16 cellular contexts compared by ENCODE assay signal in the genomic region with DNA sequence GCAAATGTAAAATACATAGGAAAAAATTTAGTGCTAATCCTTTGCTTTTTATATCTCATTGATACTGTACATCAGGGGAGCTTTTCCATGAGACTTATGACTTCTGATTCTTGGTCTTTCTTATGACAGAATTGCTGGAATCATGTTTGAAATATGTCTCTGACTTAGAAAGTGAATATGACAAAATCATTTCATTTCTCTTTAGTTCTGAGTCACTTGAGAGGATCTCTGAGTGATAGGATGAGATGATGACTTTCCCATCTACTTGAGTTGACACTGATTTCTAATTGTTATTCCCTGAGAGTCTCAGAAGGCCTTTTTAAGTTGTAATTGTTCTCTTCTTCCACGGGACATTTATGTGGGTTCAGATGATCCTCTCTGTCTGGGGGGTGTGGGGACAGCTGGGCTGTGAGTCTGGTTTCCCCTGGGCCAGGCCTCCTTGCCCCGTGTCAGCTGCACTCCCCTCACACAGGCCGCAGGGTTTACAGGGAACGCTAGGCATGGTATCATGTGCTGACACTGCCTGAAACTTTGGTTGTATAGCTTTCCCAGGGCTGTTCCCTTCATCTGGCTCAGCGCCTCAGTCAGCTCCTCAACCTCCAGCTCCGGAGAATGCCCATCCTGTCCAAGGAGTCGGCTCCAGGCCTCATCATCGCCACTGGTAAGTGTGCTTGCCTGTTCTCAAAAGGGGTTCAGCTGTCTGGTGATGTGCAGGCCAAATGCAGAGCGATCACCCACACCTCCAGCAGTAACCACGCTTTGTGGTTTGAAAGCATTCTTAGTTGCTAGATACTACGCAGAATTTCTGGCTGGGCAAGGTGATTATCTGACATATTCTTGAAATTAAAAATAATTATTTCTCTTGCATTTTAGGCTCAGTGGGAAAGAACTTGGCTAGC.
DNase-seq lines count a peak whose midpoint lies in the region; ATAC-seq and TF ChIP-seq lines count a peak whose summit lies in the region.
"Had no signal": no experiment of that assay in that cellular context is flagged by ENCODE, and none has a peak within 500 bp of the region (broad histone marks: within the 10 kb centered on the region; RNA-seq: fewer than 3 reads in every experiment).

No MANE protein-coding gene starts in this region.

- H3K27me3 Mint-ChIP-seq in naive thymus-derived CD8-positive, alpha-beta T cell, result no peaks in the 10 kb centered on the region

- H3K9me3 Mint-ChIP-seq in naive thymus-derived CD8-positive, alpha-beta T cell, result peaks cover 0 to 22% (median 4%) of the 10 kb centered on the region in 9 donors

- H3K9me3 ChIP-seq in BLaER1 treated with 17β-estradiol and CSF1 and Interleukin-3, amounts not matched to agents 10 nM and 100 nM (replicated peaks in 1 of 11), result peaks cover 17 to 39% (median 23%) of the 10 kb centered on the region in 11 experiments
- H3K9me3 ChIP-seq in esophagus squamous epithelium, result peaks cover 0 to 10% (median 0%) of the 10 kb centered on the region in 3 donors
- H3K9me3 ChIP-seq: sigmoid colon, uterus had no signal

- H3K4me1 Mint-ChIP-seq in naive thymus-derived CD8-positive, alpha-beta T cell, result peaks cover 28 to 52% (median 49%) of the 10 kb centered on the region in 4 donors

- no peak for TF ChIP-seq CTCF in esophagus squamous epithelium (IDR thresholded peaks at IDR 0.05)

- H3K36me3 ChIP-seq in BLaER1 treated with 17β-estradiol and CSF1 and Interleukin-3, amounts not matched to agents 10 nM and 100 nM, result peaks cover 0 to 49% (median 25%) of the 10 kb centered on the region in 11 experiments; a peak in 18 of 22 replicates
- peaks cover 0 to 43% (median 0%) of the 10 kb centered on the region in 3 donors for H3K36me3 ChIP-seq in esophagus squamous epithelium
- H3K36me3 ChIP-seq: uterus had no signal

- peaks cover 42 to 90% (median 60%) of the 10 kb centered on the region in 3 donors for H3K36me3 Mint-ChIP-seq in naive thymus-derived CD8-positive, alpha-beta T cell

- intact Hi-C loops in esophagus squamous epithelium (cut with DNase I), result no loop called here

- no peak for TF ChIP-seq POLR2A in esophagus squamous epithelium (IDR thresholded peaks at IDR 0.05)

- no peak overlapping the region for H3K4me3 ChIP-seq in BLaER1 treated with 17β-estradiol and CSF1 and Interleukin-3, amounts not matched to agents 10 nM and 100 nM
- H3K4me3 ChIP-seq in esophagus squamous epithelium, result no peak overlapping the region
- H3K4me3 ChIP-seq: lung, sigmoid colon, uterus had no signal

- POLR2A ChIA-PET in naive thymus-derived CD8-positive, alpha-beta T cell (lab: Charles Lee), result interaction anchor here (0.8 kb wide), 1 partner anchor 25 kb away, joined by 3 read pairs; no protein-coding TSS in a partner anchor

- in situ Hi-C loops in G401 (cut with HindIII; ENCODE audit: low sequenced_read_pairs), result no loop called here

- 87 to 93% methylated on average over 6 to 10 of the region's 11 CpGs for WGBS in esophagus squamous epithelium, 2 donors

- H3K27me3 ChIP-seq in BLaER1 treated with 17β-estradiol and CSF1 and Interleukin-3, amounts not matched to agents 10 nM and 100 nM, result peaks cover 0 to 16% (median 0%) of the 10 kb centered on the region in 11 experiments; a peak in 2 of 22 replicates
- no peaks in the 10 kb centered on the region for H3K27me3 ChIP-seq in esophagus squamous epithelium
- H3K27me3 ChIP-seq: sigmoid colon, uterus had no signal

- H3K4me1 ChIP-seq in BLaER1 treated with 17β-estradiol and CSF1 and Interleukin-3, amounts not matched to agents 10 nM and 100 nM, result peaks cover 47 to 73% (median 72%) of the 10 kb centered on the region in 10 experiments
- H3K4me1 ChIP-seq in esophagus squamous epithelium, result peaks cover 0 to 12% (median 0%) of the 10 kb centered on the region in 3 donors
- H3K4me1 ChIP-seq: uterus had no signal

- peak overlapping the region in 9 of 11 experiments; percentile 34 to 69 (median 60); a peak in 17 of 22 replicates for H3K27ac ChIP-seq in BLaER1 treated with 17β-estradiol and CSF1 and Interleukin-3, amounts not matched to agents 10 nM and 100 nM
- no peak overlapping the region for H3K27ac ChIP-seq in esophagus squamous epithelium
- H3K27ac ChIP-seq: sigmoid colon, uterus had no signal

- peak; percentile 50 for DNase-seq in G401 (ENCODE audit: low spot score)
- DNase-seq in amniotic epithelial cell (ENCODE audit: low read depth), result peak; percentile 1
- no peak for DNase-seq in naive thymus-derived CD8-positive, alpha-beta T cell
- DNase-seq in T1000 (lab: John Stamatoyannopoulos, UW), result no peak
- DNase-seq in esophagus squamous epithelium (lab: John Stamatoyannopoulos, UW), result no peak
- DNase-seq: DMS53; effector CD8-positive, alpha-beta T cell; GOT3; NCI-H1694; sigmoid colon; stimulated activated CD4-positive, alpha-beta T cell treated with anti-CD3 and anti-CD28 coated beads, Interleukin-4, amount 100 ng/mL, for 4 hours; uterus had no signal

- H3K4me2 ChIP-seq in BLaER1 treated with 17β-estradiol and CSF1 and Interleukin-3, amounts not matched to agents 10 nM and 100 nM, result peak overlapping the region; percentile 64 to 81 (median 72); a peak in 21 of 22 replicates

- H3K9ac ChIP-seq in BLaER1 treated with 17β-estradiol and CSF1 and Interleukin-3, amounts not matched to agents 10 nM and 100 nM, result peak overlapping the region in 4 of 11 experiments; percentile 5 to 37 (median 20); a peak in 3 of 22 replicates

- H3K4me3 Mint-ChIP-seq in naive thymus-derived CD8-positive, alpha-beta T cell, result no peak overlapping the region

- no peaks in the 10 kb centered on the region for H4K20me1 ChIP-seq in BLaER1 treated with 17β-estradiol and CSF1 and Interleukin-3, amounts not matched to agents 10 nM and 100 nM

- ATAC-seq in naive thymus-derived CD8-positive, alpha-beta T cell, result no peak
- ATAC-seq in GM21423 (IDR thresholded peaks at IDR 0.05; ENCODE audit: unreplicated experiment) (no peak), GM19023 (IDR thresholded peaks at IDR 0.05; ENCODE audit: unreplicated experiment) (no peak)

- peak overlapping the region; percentile 62 to 86 (median 78) for H3K27ac Mint-ChIP-seq in naive thymus-derived CD8-positive, alpha-beta T cell

Comparison
In these comparisons a context has a peak if more than half of its experiments do, and no peak if none do; other contexts are left out.
1. H3K27ac ChIP-seq: peak in BLaER1 treated with 17β-estradiol and CSF1 and Interleukin-3, amounts not matched to agents 10 nM and 100 nM (9 of 11); none in esophagus squamous epithelium (0 of 4).
2. DNase-seq: peak in G401 (single experiment) and amniotic epithelial cell (single experiment); none in naive thymus-derived CD8-positive, alpha-beta T cell (0 of 10), T1000 (single experiment) and esophagus squamous epithelium (single experiment).